Comparison of ENCODE assay signal across 28 cellular contexts in genomic region chr12:69662764-69663163, GRCh38. TPM values are rescaled to one million over a fixed set of nuclear protein-coding genes. Genes with fewer than 3 reads are reported as not detected.
"Had no signal": no experiment of that assay in that cellular context is flagged by ENCODE, and none has a peak within 500 bp of the region (broad histone marks: within the 10 kb centered on the region; RNA-seq: fewer than 3 reads in every experiment).

No MANE protein-coding gene starts in this region.

- H3K9me3 Mint-ChIP-seq: activated CD4-positive, alpha-beta memory T cell treated with anti-CD3 and anti-CD28 coated beads, Interleukin-2, amount 10 ng/mL, durations not matched to agents 7 days and 5 days; activated naive CD4-positive, alpha-beta T cell treated with anti-CD3 and anti-CD28 coated beads, Interleukin-2, amount 50 U/mL, for 24 hours; brain; natural killer cell treated with Interleukin-12 subunit alpha and Interleukin-12 subunit beta and Interleukin-15 and Interleukin-18, amount 100 ng/mL, for 72 hours; stimulated activated naive B cell treated with anti-CD40 and anti-IgM and Interleukin-4, amounts not matched to agents 10 μg/mL and 1 μg/mL and 100 μg/mL, for 72 hours; type B pancreatic cell had no signal

- DNase-seq: activated CD4-positive, alpha-beta memory T cell treated with anti-CD3 and anti-CD28 coated beads, Interleukin-2, amount 10 ng/mL, durations not matched to agents 7 days and 5 days; activated CD4-positive, alpha-beta T cell treated with anti-CD3 and anti-CD28 coated beads for 48 hours; activated CD4-positive, CD25-positive, alpha-beta regulatory T cell; activated gamma-delta T cell treated with Interleukin-2 at 50 U/mL for 16 hours; activated T-cell treated with anti-CD3 and anti-CD28 coated beads for 4 hours; anterior cingulate cortex; dermis blood vessel endothelial cell; effector memory CD4-positive, alpha-beta T cell; hippocampal formation; left ventricle myocardium superior; mammary epithelial cell; ovary; psoas muscle; right lobe of liver; small intestine; stimulated activated CD4-positive, alpha-beta T cell treated with anti-CD3 and anti-CD28 coated beads, Interleukin-2, amount 100 ng/mL, for 48 hours; stimulated activated CD8-positive, alpha-beta memory T cell treated with anti-CD3 and anti-CD28 coated beads, Interleukin-4, amount 100 ng/mL, for 48 hours; stimulated activated naive B cell treated with anti-CD40 and anti-IgM and Interleukin-4, amounts not matched to agents 10 μg/mL and 1 μg/mL and 100 μg/mL, for 72 hours; T-helper 9 cell; testis had no signal

- H3K27ac ChIP-seq: neutrophil, ovary, psoas muscle, right lobe of liver, testis had no signal

- H3K4me1 ChIP-seq: right lobe of liver, testis had no signal

- H3K4me3 ChIP-seq: ovary, psoas muscle, right lobe of liver, testis had no signal

- H3K9me3 ChIP-seq: neutrophil, ovary, psoas muscle, right lobe of liver, testis had no signal

- H3K27ac Mint-ChIP-seq: activated CD4-positive, alpha-beta memory T cell treated with anti-CD3 and anti-CD28 coated beads, Interleukin-2, amount 10 ng/mL, durations not matched to agents 7 days and 5 days; activated naive CD4-positive, alpha-beta T cell treated with anti-CD3 and anti-CD28 coated beads, Interleukin-2, amount 50 U/mL, for 24 hours; brain; natural killer cell treated with Interleukin-12 subunit alpha and Interleukin-12 subunit beta and Interleukin-15 and Interleukin-18, amount 100 ng/mL, for 72 hours; stimulated activated naive B cell treated with anti-CD40 and anti-IgM and Interleukin-4, amounts not matched to agents 10 μg/mL and 1 μg/mL and 100 μg/mL, for 72 hours; type B pancreatic cell had no signal

- H3K27me3 ChIP-seq: ovary, right lobe of liver, testis had no signal

- H3K4me1 Mint-ChIP-seq: activated CD4-positive, alpha-beta memory T cell treated with anti-CD3 and anti-CD28 coated beads, Interleukin-2, amount 10 ng/mL, durations not matched to agents 7 days and 5 days; activated naive CD4-positive, alpha-beta T cell treated with anti-CD3 and anti-CD28 coated beads, Interleukin-2, amount 50 U/mL, for 24 hours had no signal

- H3K36me3 ChIP-seq: neutrophil, ovary, right lobe of liver had no signal

- H3K4me3 Mint-ChIP-seq: activated CD4-positive, alpha-beta memory T cell treated with anti-CD3 and anti-CD28 coated beads, Interleukin-2, amount 10 ng/mL, durations not matched to agents 7 days and 5 days; activated naive CD4-positive, alpha-beta T cell treated with anti-CD3 and anti-CD28 coated beads, Interleukin-2, amount 50 U/mL, for 24 hours; brain; natural killer cell treated with Interleukin-12 subunit alpha and Interleukin-12 subunit beta and Interleukin-15 and Interleukin-18, amount 100 ng/mL, for 72 hours; stimulated activated naive B cell treated with anti-CD40 and anti-IgM and Interleukin-4, amounts not matched to agents 10 μg/mL and 1 μg/mL and 100 μg/mL, for 72 hours; type B pancreatic cell had no signal

- H3K36me3 Mint-ChIP-seq: activated naive CD4-positive, alpha-beta T cell treated with anti-CD3 and anti-CD28 coated beads, Interleukin-2, amount 50 U/mL, for 24 hours; brain; natural killer cell treated with Interleukin-12 subunit alpha and Interleukin-12 subunit beta and Interleukin-15 and Interleukin-18, amount 100 ng/mL, for 72 hours; stimulated activated naive B cell treated with anti-CD40 and anti-IgM and Interleukin-4, amounts not matched to agents 10 μg/mL and 1 μg/mL and 100 μg/mL, for 72 hours; type B pancreatic cell had no signal

- H3K27me3 Mint-ChIP-seq: brain, type B pancreatic cell had no signal

- ATAC-seq: esophagus mucosa; left ventricle myocardium superior; natural killer cell treated with Interleukin-12 subunit alpha and Interleukin-12 subunit beta and Interleukin-15 and Interleukin-18, amount 100 ng/mL, for 72 hours; psoas muscle; right lobe of liver; stimulated activated naive B cell treated with anti-CD40 and anti-IgM and Interleukin-4, amounts not matched to agents 10 μg/mL and 1 μg/mL and 100 μg/mL, for 72 hours had no signal

RNA-seq across cellular contexts. Expression of gene BEST3, which starts 36.3 kb away (rescaled TPM):
- total RNA-seq: activated CD4-positive, alpha-beta memory T cell treated with anti-CD3 and anti-CD28 coated beads, Interleukin-2, amount 10 ng/mL, durations not matched to agents 7 days and 5 days; esophagus mucosa; natural killer cell treated with Interleukin-12 subunit alpha and Interleukin-12 subunit beta and Interleukin-15 and Interleukin-18, amount 100 ng/mL, for 72 hours; ovary; right lobe of liver; T-helper 1 cell treated with Interleukin-12 subunit alpha and Interleukin-12 subunit beta and Interleukin-4 antibody, amounts not matched to agents 30 ng/mL and 1 ng/mL, for 36 hours had no signal

RNA-seq across cellular contexts. Expression of gene LRRC10, which starts 52.1 kb away (rescaled TPM):
- total RNA-seq: activated CD4-positive, alpha-beta memory T cell treated with anti-CD3 and anti-CD28 coated beads, Interleukin-2, amount 10 ng/mL, durations not matched to agents 7 days and 5 days; dermis blood vessel endothelial cell; esophagus mucosa; frontal cortex; mammary epithelial cell; natural killer cell treated with Interleukin-12 subunit alpha and Interleukin-12 subunit beta and Interleukin-15 and Interleukin-18, amount 100 ng/mL, for 72 hours; ovary; psoas muscle; right lobe of liver; T-helper 1 cell treated with Interleukin-12 subunit alpha and Interleukin-12 subunit beta and Interleukin-4 antibody, amounts not matched to agents 30 ng/mL and 1 ng/mL, for 36 hours had no signal
- polyA plus RNA-seq: mammary epithelial cell, ovary, small intestine had no signal
